ENCODE assay signal across 8 cellular contexts in genomic region chr12:65897434-65898005, GRCh38.
DNase-seq lines count a peak whose midpoint lies in the region; ATAC-seq and TF ChIP-seq lines count a peak whose summit lies in the region.
"Not testable (repeated sequence)": the region's sequence is repeated elsewhere in the genome, so short reads cannot be mapped to it uniquely, and the experiment has no call there.

No MANE protein-coding gene starts in this region.

- H2AFZ ChIP-seq in GM23338 = not testable (repeated sequence)

- H3F3A ChIP-seq in GM23338 (replicated peaks; ENCODE audit: low read depth) = not testable (repeated sequence)

- H3K9me2 ChIP-seq in GM23338 (ENCODE audit: insufficient read depth) = not testable (repeated sequence)

- peak; percentile 29 for DNase-seq in AG10803 (ENCODE audit: low read depth)
- DNase-seq in GM23338 (ENCODE audit: low spot score) = peak; percentile 85
- peak; percentile 87 for DNase-seq in NT2/D1 (ENCODE audit: low read depth, low spot score)
- peak; percentile 53 for DNase-seq in astrocyte of the spinal cord (ENCODE audit: low read depth, low spot score)
- DNase-seq in endothelial cell (ENCODE audit: low spot score) = not testable (repeated sequence)
- DNase-seq in renal cortical epithelial cell (ENCODE audit: low read depth) = peak; percentile 63

- peaks cover 81% of the 10 kb centered on the region for H3K4me1 Mint-ChIP-seq in GM23338
- H3K4me1 Mint-ChIP-seq in endothelial cell (ENCODE audit: unreplicated experiment) = peaks cover 53% of the 10 kb centered on the region

- H3K27me3 ChIP-seq in GM23338 (ENCODE audit: insufficient read depth); NT2/D1 (ENCODE audit: insufficient read depth, insufficient read length); iPS-18a (ENCODE audit: control insufficient read depth, insufficient read depth, low read length): not testable (repeated sequence)

- peak overlapping the region; percentile 40 for H3K4me2 ChIP-seq in GM23338

- H3K27ac Mint-ChIP-seq in GM23338 (peak overlapping the region; percentile 97), endothelial cell (ENCODE audit: unreplicated experiment) (peak overlapping the region; percentile 62)

- in situ Hi-C loops in astrocyte of the spinal cord (cut with HindIII; ENCODE audit: low sequenced_read_pairs) = not testable (repeated sequence)

- not testable (repeated sequence) for H3K36me3 Mint-ChIP-seq in GM23338 (ENCODE audit: low read depth); endothelial cell (ENCODE audit: low read depth, unreplicated experiment)

- H3K4me1 ChIP-seq in GM23338 (ENCODE audit: insufficient read depth) (peaks cover 53% of the 10 kb centered on the region), iPS-18a (ENCODE audit: control insufficient read depth, low read depth, low read length) (peaks cover 78% of the 10 kb centered on the region), mesodermal cell (ENCODE audit: control insufficient read depth, insufficient read depth, low read length, poor library complexity, severe bottlenecking) (peaks cover 70% of the 10 kb centered on the region)
- H3K4me1 ChIP-seq in NT2/D1 (ENCODE audit: insufficient read depth, insufficient read length) = not testable (repeated sequence)

- H3K9me3 ChIP-seq in NT2/D1 (ENCODE audit: insufficient read depth, low read length); iPS-18a (ENCODE audit: control insufficient read depth, low read depth, low read length); mesodermal cell (ENCODE audit: control insufficient read depth, low read length): not testable (repeated sequence)

- peaks cover 15% of the 10 kb centered on the region; the same call in 1 of the 2 replicates for H3K79me2 ChIP-seq in GM23338 (replicated peaks; ENCODE audit: insufficient read depth)

- H3K27ac ChIP-seq in GM23338 (ENCODE audit: low read depth) = peak overlapping the region; percentile 97
- H3K27ac ChIP-seq in iPS-18a (ENCODE audit: low read length) = peak overlapping the region; percentile 74
- H3K27ac ChIP-seq in mesodermal cell (ENCODE audit: low read depth, low read length, severe bottlenecking) = peak overlapping the region; percentile 99

- not testable (repeated sequence) for H3K27me3 Mint-ChIP-seq in GM23338 (ENCODE audit: insufficient read depth, low read depth, poor library complexity); endothelial cell (ENCODE audit: unreplicated experiment)

- ATAC-seq in GM23338 = peak; percentile 89

- WGBS in mesodermal cell (ENCODE audit: insufficient coverage in 2 of 2), 2 experiments = 52 to 56% methylated on average over 10 of the region's 11 CpGs

- H3K36me3 ChIP-seq in GM23338 (ENCODE audit: insufficient read depth); NT2/D1 (ENCODE audit: insufficient read depth, insufficient read length, low read length); iPS-18a (ENCODE audit: control insufficient read depth, low read depth, low read length): not testable (repeated sequence)
- peaks cover 24% of the 10 kb centered on the region for H3K36me3 ChIP-seq in mesodermal cell (ENCODE audit: control insufficient read depth, insufficient read depth, low read length)

- H3K9me3 Mint-ChIP-seq in GM23338; endothelial cell (ENCODE audit: unreplicated experiment): not testable (repeated sequence)

- peak overlapping the region; percentile 62 for H3K4me3 Mint-ChIP-seq in GM23338
- H3K4me3 Mint-ChIP-seq in endothelial cell (ENCODE audit: unreplicated experiment) = not testable (repeated sequence)

- H3K4me3 ChIP-seq in AG10803 (ENCODE audit: low read length); NT2/D1 (ENCODE audit: insufficient read length, low read depth); astrocyte of the spinal cord (ENCODE audit: low read depth, low read length); mesodermal cell (ENCODE audit: extremely low read depth, insufficient read depth, low read length, poor library complexity, severe bottlenecking): not testable (repeated sequence)
- H3K4me3 ChIP-seq in GM23338 (peak overlapping the region; percentile 32), iPS-18a (ENCODE audit: low read length) (peak overlapping the region; percentile 31)

- not testable (repeated sequence) for H4K20me1 ChIP-seq in GM23338 (replicated peaks; ENCODE audit: insufficient read depth)

- not testable (repeated sequence) for H3K9ac ChIP-seq in NT2/D1 (ENCODE audit: insufficient read length, low read depth)
- peak overlapping the region; percentile 60 for H3K9ac ChIP-seq in iPS-18a (ENCODE audit: low read length)

- TF ChIP-seq CTCF in AG10803 (conservative IDR thresholded peaks at IDR 0.05; ENCODE audit: low read length); GM23338 (conservative IDR thresholded peaks at IDR 0.05; ENCODE audit: low read depth in 2 of 2); astrocyte of the spinal cord (IDR thresholded peaks at IDR 0.05; ENCODE audit: low read depth, low read length); endothelial cell (IDR thresholded peaks at IDR 0.05; ENCODE audit: unreplicated experiment): not testable (repeated sequence)

TF ChIP-seq in GM23338, 12 proteins besides CTCF, POLR2A, EP300 and RAD21:
- TF ChIP-seq NANOG (IDR thresholded peaks at IDR 0.05; ENCODE audit: borderline replicate concordance) (peak; percentile 74), CREB1 (CRISPR knock-in tag; IDR thresholded peaks at IDR 0.05; ENCODE audit: low read depth) (peak; percentile 22; the same call in 1 of the 2 replicates)
